Comparison of ENCODE assay signal across 9 cellular contexts in genomic region chr19:46350029-46350757, GRCh38. TPM values are rescaled to one million over a fixed set of nuclear protein-coding genes. Genes with fewer than 3 reads are reported as not detected.
A peak's percentile ranks its signal among the peaks of the same experiment; 100 is the strongest.
DNase-seq lines count a peak whose midpoint lies in the region; ATAC-seq, FAIRE-seq and TF ChIP-seq lines count a peak whose summit lies in the region.
"Had no signal": no experiment of that assay in that cellular context is flagged by ENCODE, and none has a peak within 500 bp of the region (broad histone marks: within the 10 kb centered on the region; RNA-seq: fewer than 3 reads in every experiment).

No MANE protein-coding gene starts in this region.

- BruUV-seq in endothelial cell of umbilical vein (replicated peaks; lab: Mats Ljungman, UMichigan) = no TSS peak

- no peak overlapping the region for H2AFZ ChIP-seq in endothelial cell of umbilical vein (ENCODE audit: low read depth, low read length)
- H2AFZ ChIP-seq in smooth muscle cell (ENCODE audit: low read depth) = no peak overlapping the region

- H3K4me1 ChIP-seq in RWPE2 (ENCODE audit: insufficient read depth, poor library complexity, severe bottlenecking) (peaks cover 31% of the 10 kb centered on the region), endothelial cell of umbilical vein (ENCODE audit: control insufficient read depth, extremely low read depth, insufficient read depth, low read length) (peaks cover 39% of the 10 kb centered on the region), smooth muscle cell (ENCODE audit: low read depth) (peaks cover 4% of the 10 kb centered on the region)

- H3K36me3 ChIP-seq in RWPE2 (ENCODE audit: low read depth) (peaks cover 40% of the 10 kb centered on the region), endothelial cell of umbilical vein (ENCODE audit: control insufficient read depth in 2 of 2, extremely low read depth in 1 of 2, insufficient read depth in 2 of 2, low read length in 2 of 2) (peaks cover 5 to 19% of the 10 kb centered on the region in 2 experiments), smooth muscle cell (ENCODE audit: low read depth) (no peaks in the 10 kb centered on the region)

- H3K9me3 ChIP-seq in RWPE2 (ENCODE audit: severe bottlenecking) (no peaks in the 10 kb centered on the region), endothelial cell of umbilical vein (replicated peaks; ENCODE audit: control insufficient read depth, insufficient read depth, low read length) (no peaks in the 10 kb centered on the region), smooth muscle cell (replicated peaks; ENCODE audit: low read depth) (no peaks in the 10 kb centered on the region)

- intact Hi-C loops in endothelial cell of umbilical vein (cut with micrococcal nuclease) = no loop called here

- no peaks in the 10 kb centered on the region for H3K9me1 ChIP-seq in endothelial cell of umbilical vein (replicated peaks; ENCODE audit: control insufficient read depth, extremely low read depth, insufficient read depth, low read length)

- no peak for DNase-seq in GM18507 (ENCODE audit: extremely low spot score, insufficient read length, low read depth)
- no peak for DNase-seq in RWPE2 (ENCODE audit: low spot score)
- no peak for DNase-seq in endothelial cell of umbilical vein (ENCODE audit: low read depth, low spot score)
- no peak for DNase-seq in smooth muscle cell (lab: John Stamatoyannopoulos, UW; ENCODE audit: unreplicated experiment)
- no peak for DNase-seq in NCI-H2107 (lab: John Stamatoyannopoulos, UW)

- H4K20me1 ChIP-seq in endothelial cell of umbilical vein (replicated peaks; ENCODE audit: control insufficient read depth, extremely low read depth, insufficient read depth, low read length) (no peaks in the 10 kb centered on the region), smooth muscle cell (ENCODE audit: low read depth) (peaks cover 59% of the 10 kb centered on the region)

- no peak for TF ChIP-seq POLR2A in endothelial cell of umbilical vein (IDR thresholded peaks at IDR 0.05; ENCODE audit: low read depth, low read length)

- peak overlapping the region; percentile 60 for H3K4me2 ChIP-seq in endothelial cell of umbilical vein (ENCODE audit: insufficient read depth, low read length)
- H3K4me2 ChIP-seq in smooth muscle cell = no peak overlapping the region

- TF ChIP-seq CTCF in RWPE2 (IDR thresholded peaks at IDR 0.05; ENCODE audit: poor library complexity, severe bottlenecking) (no peak), endothelial cell of umbilical vein (IDR thresholded peaks at IDR 0.05; ENCODE audit: extremely low read depth in 1 of 2, insufficient read depth in 1 of 2, low read depth in 1 of 2, low read length in 2 of 2) (no peak), smooth muscle cell (IDR thresholded peaks at IDR 0.05; ENCODE audit: borderline replicate concordance, insufficient read depth, poor library complexity, severe bottlenecking) (no peak)

- POLR2A ChIA-PET in endothelial cell of umbilical vein (lab: Charles Lee) = no interaction called here

- CTCF ChIA-PET in endothelial cell of umbilical vein (lab: Charles Lee) = interaction anchor here (1.0 to 2.3 kb wide), 3 partner anchors 50 to 69 kb away, joined by 4 to 25 read pairs (median 5); no protein-coding TSS in a partner anchor

- H3K4me3 ChIP-seq in RWPE2 (ENCODE audit: severe bottlenecking) (no peak overlapping the region), endothelial cell of umbilical vein (replicated peaks in 1 of 3; ENCODE audit: insufficient read depth in 1 of 3, low read depth in 1 of 3, low read length in 3 of 3) (no peak overlapping the region), smooth muscle cell (no peak overlapping the region)

- no peaks in the 10 kb centered on the region for H3F3A ChIP-seq in smooth muscle cell (ENCODE audit: low read depth)

- peak; percentile 52 for ATAC-seq in RWPE2 (ENCODE audit: low read depth)
- ATAC-seq in HG03045 (IDR thresholded peaks at IDR 0.05; ENCODE audit: unreplicated experiment) = no peak
- ATAC-seq in HG03135 (IDR thresholded peaks at IDR 0.05; ENCODE audit: unreplicated experiment) = no peak
- no peak for ATAC-seq in HG02678 (IDR thresholded peaks at IDR 0.05; ENCODE audit: unreplicated experiment)

- H3K27me3 ChIP-seq in RWPE2 (ENCODE audit: insufficient read depth, poor library complexity, severe bottlenecking) (no peaks in the 10 kb centered on the region), endothelial cell of umbilical vein (ENCODE audit: control insufficient read depth in 2 of 2, insufficient read depth in 2 of 2, low read length in 2 of 2) (no peaks in the 10 kb centered on the region), smooth muscle cell (ENCODE audit: low read depth) (no peaks in the 10 kb centered on the region)

- H3K27ac ChIP-seq in RWPE2 (ENCODE audit: poor library complexity, severe bottlenecking) = peak overlapping the region; percentile 95
- peak overlapping the region; percentile 84 for H3K27ac ChIP-seq in endothelial cell of umbilical vein (ENCODE audit: insufficient read depth, low read depth, low read length)
- H3K27ac ChIP-seq in smooth muscle cell (ENCODE audit: low read depth) = peak overlapping the region; percentile 11

- H3K9ac ChIP-seq in endothelial cell of umbilical vein (replicated peaks; ENCODE audit: extremely low read depth, insufficient read depth, low read length) = peak overlapping the region; percentile 46
- H3K9ac ChIP-seq in smooth muscle cell (ENCODE audit: low read depth) = no peak overlapping the region

- peaks cover 64% of the 10 kb centered on the region for H3K79me2 ChIP-seq in endothelial cell of umbilical vein (ENCODE audit: control insufficient read depth, insufficient read depth, low read length)
- peaks cover 39% of the 10 kb centered on the region for H3K79me2 ChIP-seq in smooth muscle cell (ENCODE audit: low read depth)

- 66% methylated on average over 7 of the region's 8 CpGs for WGBS in smooth muscle cell (ENCODE audit: low lambda C conversion rate)

- FAIRE-seq in GM18507 (lab: Jason Lieb, UNC) (peak; percentile 26), endothelial cell of umbilical vein (lab: Jason Lieb, UNC) (no peak)

- dilution Hi-C loops in endothelial cell of umbilical vein (cut with MboI; ENCODE audit: extremely low pct_ligation_motif_present, low sequenced_read_pairs) = no loop called here

TF ChIP-seq in endothelial cell of umbilical vein, 7 proteins besides CTCF, POLR2A, EP300 and RAD21:
- TF ChIP-seq JUN (IDR thresholded peaks at IDR 0.05; ENCODE audit: borderline replicate concordance, insufficient read depth, insufficient read length, low read depth) = no peak
- no peak for TF ChIP-seq GATA2 (IDR thresholded peaks at IDR 0.05; ENCODE audit: insufficient read depth, insufficient read length, low read depth, low read length)
- no peak for TF ChIP-seq MAX (IDR thresholded peaks at IDR 0.05; ENCODE audit: insufficient read depth, insufficient read length)
- no peak for TF ChIP-seq MYC (IDR thresholded peaks at IDR 0.05; ENCODE audit: low read depth, low read length)
- no peak for TF ChIP-seq FOS (IDR thresholded peaks at IDR 0.05; ENCODE audit: borderline replicate concordance, insufficient read depth, low read length)
- no peak for TF ChIP-seq POLR2AphosphoS5 (IDR thresholded peaks at IDR 0.05; ENCODE audit: insufficient read depth, low read depth, low read length)
- no peak for TF ChIP-seq EZH2 (IDR thresholded peaks at IDR 0.05; ENCODE audit: borderline replicate concordance, low read depth, low read length, severe bottlenecking)

RNA-seq across cellular contexts. Expression of gene PPP5C, which starts 3.3 kb away (rescaled TPM):
- total RNA-seq in endothelial cell of umbilical vein (102 and 114 TPM in 2 replicates), smooth muscle cell (34.5 and 44.9 TPM in 2 replicates)
- polyA plus RNA-seq in endothelial cell of umbilical vein (157 and 172 TPM in 2 replicates), smooth muscle cell (57.7 and 60.0 TPM in 2 replicates)
- polyA plus RNA-seq in endothelial cell of umbilical vein (2011; cell fraction: cytosol; rRNA removed) = 176 and 178 TPM in 2 replicates
- 344 and 359 TPM in 2 replicates for polyA plus RNA-seq in endothelial cell of umbilical vein (2011; cell fraction: nucleus; rRNA removed)
- polyA plus RNA-seq in endothelial cell of umbilical vein (2012) = 80.6 and 99.1 TPM in 2 replicates
- 147 and 200 TPM in 2 replicates for polyA minus RNA-seq in endothelial cell of umbilical vein
- polyA minus RNA-seq in endothelial cell of umbilical vein (2011; cell fraction: cytosol; rRNA and poly(A)+ RNA removed) = 52.9 TPM
- polyA minus RNA-seq in endothelial cell of umbilical vein (2011; cell fraction: nucleus; rRNA and poly(A)+ RNA removed) = 117 and 126 TPM in 2 replicates

RNA-seq across cellular contexts. Expression of gene HIF3A, which starts 53.4 kb away (rescaled TPM):
- 8.1 and 8.5 TPM in 2 replicates for total RNA-seq in endothelial cell of umbilical vein
- polyA plus RNA-seq in endothelial cell of umbilical vein = 5.6 and 8.5 TPM in 2 replicates
- polyA plus RNA-seq in endothelial cell of umbilical vein (2011; cell fraction: cytosol; rRNA removed) = 3.4 and 5.3 TPM in 2 replicates
- 14.1 and 15.9 TPM in 2 replicates for polyA plus RNA-seq in endothelial cell of umbilical vein (2011; cell fraction: nucleus; rRNA removed)
- polyA plus RNA-seq in endothelial cell of umbilical vein (2012) = 0.78 and 1.1 TPM in 2 replicates
- polyA minus RNA-seq in endothelial cell of umbilical vein = 5.6 and 9.1 TPM in 2 replicates
- 0.31 TPM for polyA minus RNA-seq in endothelial cell of umbilical vein (2011; cell fraction: cytosol; rRNA and poly(A)+ RNA removed)
- polyA minus RNA-seq in endothelial cell of umbilical vein (2011; cell fraction: nucleus; rRNA and poly(A)+ RNA removed) = 12.1 and 14.6 TPM in 2 replicates
- 4.9 and 15.2 TPM in 2 replicates for total RNA-seq in smooth muscle cell
- polyA plus RNA-seq in smooth muscle cell = 16.2 and 20.8 TPM in 2 replicates
- total RNA-seq: T-helper 2 cell treated with Interferon-gamma antibody and Interleukin-4, amounts not matched to agents 100 ng/mL and 5 ng/mL, for 36 hours had no signal

Comparison
In these comparisons a context has a peak if more than half of its experiments do, and no peak if none do; other contexts are left out.
1. H3K27ac ChIP-seq: peak in every context shown above with its lines; median percentile 95 in RWPE2; 84 in endothelial cell of umbilical vein; 11 in smooth muscle cell.